Comparison of ENCODE assay signal across 11 cellular contexts in the genomic region with DNA sequence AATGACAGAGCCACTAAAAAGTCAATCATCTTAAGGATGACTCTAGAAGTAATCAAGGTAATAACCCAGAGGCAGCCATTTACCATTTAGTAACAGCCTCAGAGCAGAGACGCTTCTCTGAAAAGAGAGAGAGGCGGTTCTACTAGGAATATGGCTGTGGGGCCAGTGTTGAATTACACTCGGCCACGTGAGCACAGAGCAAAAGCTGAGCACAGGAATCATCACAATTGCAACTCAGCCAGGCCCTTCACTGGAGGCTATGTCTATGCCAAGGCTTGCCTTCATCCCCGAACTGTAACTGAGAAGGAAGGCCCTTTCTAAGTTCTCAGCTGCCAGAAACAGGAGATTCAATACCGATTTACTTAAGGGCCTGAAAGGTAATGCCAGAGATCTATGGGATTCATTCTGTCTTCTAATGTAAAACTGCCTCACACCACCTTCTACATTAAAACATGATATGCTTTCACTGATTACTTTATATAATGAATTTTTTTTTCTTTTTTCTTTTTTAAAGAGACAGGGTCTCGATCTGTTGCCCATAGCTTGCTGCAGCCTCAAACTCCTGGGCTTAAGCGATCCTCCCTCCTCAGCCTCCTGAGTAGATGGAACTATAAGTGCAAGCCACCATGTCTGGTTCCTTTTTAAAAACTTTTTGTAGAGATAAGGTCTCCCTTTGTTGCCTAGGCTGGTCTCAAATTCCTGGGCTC.
DNase-seq lines count a peak whose midpoint lies in the region; ATAC-seq and TF ChIP-seq lines count a peak whose summit lies in the region.
"Had no signal": no experiment of that assay in that cellular context is flagged by ENCODE, and none has a peak within 500 bp of the region (broad histone marks: within the 10 kb centered on the region; RNA-seq: fewer than 3 reads in every experiment).

No MANE protein-coding gene starts in this region.

- no peak overlapping the region for H2AFZ ChIP-seq in neuronal stem cell (ENCODE audit: low read length)

- CTCF ChIA-PET in CD8-positive, alpha-beta memory T cell (lab: Charles Lee), result no interaction called here

- H3K9me3 Mint-ChIP-seq in CD8-positive, alpha-beta memory T cell, result no peaks in the 10 kb centered on the region
- H3K9me3 Mint-ChIP-seq: HFFc6 had no signal

- peaks cover 0 to 13% (median 8%) of the 10 kb centered on the region in 3 donors for H3K36me3 Mint-ChIP-seq in CD8-positive, alpha-beta memory T cell

- no peak overlapping the region for H2BK5ac ChIP-seq in neuronal stem cell (ENCODE audit: low read length)

- H3K4me3 Mint-ChIP-seq in CD8-positive, alpha-beta memory T cell, result no peak overlapping the region
- H3K4me3 Mint-ChIP-seq: HFFc6 had no signal

- no peaks in the 10 kb centered on the region for H3K79me1 ChIP-seq in neuronal stem cell (ENCODE audit: low read depth, low read length)

- no peak overlapping the region for H3K9ac ChIP-seq in neuronal stem cell (ENCODE audit: low read depth, low read length, poor library complexity)

- H3K4me2 ChIP-seq in neuronal stem cell (ENCODE audit: insufficient read depth, low read length, poor library complexity, severe bottlenecking), result no peak overlapping the region

- H3K18ac ChIP-seq in neuronal stem cell (ENCODE audit: low read length), result no peak overlapping the region

- DNase-seq in CD8-positive, alpha-beta memory T cell, result no peak
- DNase-seq in NCI-H510A (lab: John Stamatoyannopoulos, UW) (peak; percentile 84), fibroblast of mammary gland (ENCODE audit: low read depth) (peak; percentile 71), neuronal stem cell (ENCODE audit: low spot score) (no peak), DMS79 (lab: John Stamatoyannopoulos, UW) (no peak), T-helper 1 cell (no peak), NK-92 (lab: John Stamatoyannopoulos, UW; ENCODE audit: unreplicated experiment) (no peak)
- DNase-seq: activated gamma-delta T cell, HFFc6, occipital lobe had no signal

- no peak overlapping the region for H4K8ac ChIP-seq in neuronal stem cell (ENCODE audit: low read depth, low read length)

- H2BK12ac ChIP-seq in neuronal stem cell (ENCODE audit: low read length), result no peak overlapping the region

- no peak overlapping the region for H2AK5ac ChIP-seq in neuronal stem cell (ENCODE audit: low read depth, low read length)

- no peak overlapping the region for H3K14ac ChIP-seq in neuronal stem cell (ENCODE audit: low read length)

- no peak overlapping the region for H3K4me3 ChIP-seq in CD8-positive, alpha-beta memory T cell (ENCODE audit: low read length)
- H3K4me3 ChIP-seq in fibroblast of mammary gland (ENCODE audit: control insufficient read depth, low read depth, low read length) (no peak overlapping the region), neuronal stem cell (ENCODE audit: low read length in 2 of 2) (no peak overlapping the region)

- no peak overlapping the region for H3K23ac ChIP-seq in neuronal stem cell (ENCODE audit: low read depth, low read length, poor library complexity)

- H3K9me3 ChIP-seq in CD8-positive, alpha-beta memory T cell (ENCODE audit: low read length), result no peaks in the 10 kb centered on the region
- H3K9me3 ChIP-seq in neuronal stem cell (replicated peaks in 1 of 2; ENCODE audit: control insufficient read depth in 2 of 2, insufficient read depth in 1 of 2, low read depth in 1 of 2, low read length in 2 of 2), result no peaks in the 10 kb centered on the region

- TF ChIP-seq CTCF in fibroblast of mammary gland (conservative IDR thresholded peaks at IDR 0.05; ENCODE audit: control insufficient read depth, insufficient read depth, low read depth, low read length), result no peak

- peaks cover 1 to 17% (median 5%) of the 10 kb centered on the region in 3 donors for H3K4me1 Mint-ChIP-seq in CD8-positive, alpha-beta memory T cell

- H3K36me3 ChIP-seq in CD8-positive, alpha-beta memory T cell (ENCODE audit: insufficient read depth, low read length), result no peaks in the 10 kb centered on the region
- H3K36me3 ChIP-seq in neuronal stem cell (replicated peaks in 1 of 2; ENCODE audit: control insufficient read depth in 2 of 2, insufficient read depth in 2 of 2, low read length in 2 of 2), result peaks cover 0 to 23% of the 10 kb centered on the region in 2 donors

- peaks cover 0 to 1% of the 10 kb centered on the region in 2 donors for H3K27me3 Mint-ChIP-seq in CD8-positive, alpha-beta memory T cell

- H3K4me1 ChIP-seq in CD8-positive, alpha-beta memory T cell (ENCODE audit: insufficient read depth, low read length), result no peaks in the 10 kb centered on the region
- peaks cover 0 to 4% of the 10 kb centered on the region in 2 donors for H3K4me1 ChIP-seq in neuronal stem cell (ENCODE audit: control insufficient read depth in 2 of 2, insufficient read depth in 1 of 2, low read depth in 1 of 2, low read length in 2 of 2)

- H3K27me3 ChIP-seq in CD8-positive, alpha-beta memory T cell (ENCODE audit: insufficient read depth, low read length, poor library complexity, severe bottlenecking), result no peaks in the 10 kb centered on the region
- no peaks in the 10 kb centered on the region for H3K27me3 ChIP-seq in neuronal stem cell (ENCODE audit: control insufficient read depth in 3 of 3, insufficient read depth in 3 of 3, low read depth in 1 of 3, low read length in 3 of 3)

- no peak overlapping the region for H3K4ac ChIP-seq in neuronal stem cell (ENCODE audit: low read length)

- WGBS in neuronal stem cell (ENCODE audit: extremely low coverage in 2 of 2, insufficient read length in 2 of 2, insufficient replicate concordance in 1 of 2), 2 donors, result no CpG with 5 or more reads among the region's 8 CpGs

- no peak overlapping the region for H4K91ac ChIP-seq in neuronal stem cell (ENCODE audit: low read depth, low read length, poor library complexity)

- no peak overlapping the region for H3K27ac Mint-ChIP-seq in CD8-positive, alpha-beta memory T cell
- H3K27ac Mint-ChIP-seq: HFFc6 had no signal

- POLR2A ChIA-PET in CD8-positive, alpha-beta memory T cell (lab: Charles Lee), result no interaction called here

- no peak overlapping the region for H2BK120ac ChIP-seq in neuronal stem cell (ENCODE audit: low read depth, low read length)

- ATAC-seq in HG02870 (IDR thresholded peaks at IDR 0.05; ENCODE audit: unreplicated experiment), result no peak

- no peak overlapping the region for H2BK15ac ChIP-seq in neuronal stem cell (ENCODE audit: low read length)

- H3K27ac ChIP-seq in CD8-positive, alpha-beta memory T cell (ENCODE audit: low read depth, low read length), result peak overlapping the region; percentile 61
- H3K27ac ChIP-seq in neuronal stem cell (replicated peaks; ENCODE audit: low read length), result peak overlapping the region; percentile 6

Comparison
In these comparisons a context has a peak if more than half of its experiments do, and no peak if none do; other contexts are left out.
1. DNase-seq: peak in NCI-H510A (single experiment) and fibroblast of mammary gland (single experiment); none in CD8-positive, alpha-beta memory T cell (0 of 5), neuronal stem cell (single experiment), DMS79 (single experiment), T-helper 1 cell (0 of 5) and NK-92 (single experiment).